ENCODE assay signal across 8 cellular contexts in genomic region chr22:21624120-21624879, GRCh38. TPM values are rescaled to one million over a fixed set of nuclear protein-coding genes. Genes with fewer than 3 reads are reported as not detected.
DNase-seq lines count a peak whose midpoint lies in the region; ATAC-seq and TF ChIP-seq lines count a peak whose summit lies in the region.

No MANE protein-coding gene starts in this region.

- DNase-seq in NCI-H2227 (lab: John Stamatoyannopoulos, UW; ENCODE audit: unreplicated experiment) = peak; percentile 29
- no peak for DNase-seq in NCI-H2227 treated with DMSO at 0.1 percent for 48 hours (lab: John Stamatoyannopoulos, UW)
- DNase-seq in caudate nucleus (lab: John Stamatoyannopoulos, UW) = peak in 8 of 61 donors; percentile 7 to 29 (median 14)
- DNase-seq in mucosa of descending colon = peak in 2 of 3 donors; percentile 44 to 53
- DNase-seq in medulla oblongata (ENCODE audit: extremely low spot score) = no peak

- TF ChIP-seq CTCF in mucosa of descending colon (IDR thresholded peaks at IDR 0.05) = peak; percentile 24

- no peak overlapping the region for H3K4me3 ChIP-seq in mucosa of descending colon

- peak overlapping the region; percentile 58 for H3K27ac ChIP-seq in caudate nucleus (ENCODE audit: low read depth, low read length)

- ATAC-seq in SK-N-SH treated with all-trans-retinoic acid at 6 μM for 48 hours (peak; percentile 40), mucosa of descending colon (peak; percentile 13), GM18907 (IDR thresholded peaks at IDR 0.05; ENCODE audit: unreplicated experiment) (no peak), GM21717 (IDR thresholded peaks at IDR 0.05; ENCODE audit: unreplicated experiment) (no peak)

- H3K36me3 ChIP-seq in mucosa of descending colon (ENCODE audit: low read depth) = no peaks in the 10 kb centered on the region

- intact Hi-C loops in mucosa of descending colon (cut with DNase I, micrococcal nuclease) = no loop called here

- H3K4me1 ChIP-seq in mucosa of descending colon (ENCODE audit: low read depth) = peaks cover 8% of the 10 kb centered on the region

- H3K9me3 ChIP-seq in mucosa of descending colon = no peaks in the 10 kb centered on the region

TF ChIP-seq in SK-N-SH treated with all-trans-retinoic acid at 6 μM for 48 hours, 23 proteins besides CTCF, POLR2A, EP300 and RAD21:
- TF ChIP-seq ZC3H10 (CRISPR knock-in tag; IDR thresholded peaks at IDR 0.05) (no peak), OSR1 (CRISPR knock-in tag; IDR thresholded peaks at IDR 0.05) (no peak), SNAI2 (CRISPR knock-in tag; IDR thresholded peaks at IDR 0.05) (no peak), ZNF565 (CRISPR knock-in tag; conservative IDR thresholded peaks at IDR 0.05; ENCODE audit: low read depth) (no peak), PPARA (CRISPR knock-in tag; IDR thresholded peaks at IDR 0.05; ENCODE audit: borderline replicate concordance) (no peak), ZNF8 (CRISPR knock-in tag; IDR thresholded peaks at IDR 0.05) (no peak), ZNF70 (CRISPR knock-in tag; IDR thresholded peaks at IDR 0.05) (no peak), TOX (CRISPR knock-in tag; IDR thresholded peaks at IDR 0.05; ENCODE audit: borderline replicate concordance) (no peak), RARB (CRISPR knock-in tag; IDR thresholded peaks at IDR 0.05) (no peak), ISL1 (CRISPR knock-in tag; IDR thresholded peaks at IDR 0.05) (no peak), BACH2 (CRISPR knock-in tag; IDR thresholded peaks at IDR 0.05; ENCODE audit: borderline replicate concordance) (no peak), CSDC2 (CRISPR knock-in tag; IDR thresholded peaks at IDR 0.05) (no peak), ESRRG (CRISPR knock-in tag; IDR thresholded peaks at IDR 0.05) (no peak), GLIS3 (CRISPR knock-in tag; IDR thresholded peaks at IDR 0.05) (no peak)
- TF ChIP-seq, protein P1, sequence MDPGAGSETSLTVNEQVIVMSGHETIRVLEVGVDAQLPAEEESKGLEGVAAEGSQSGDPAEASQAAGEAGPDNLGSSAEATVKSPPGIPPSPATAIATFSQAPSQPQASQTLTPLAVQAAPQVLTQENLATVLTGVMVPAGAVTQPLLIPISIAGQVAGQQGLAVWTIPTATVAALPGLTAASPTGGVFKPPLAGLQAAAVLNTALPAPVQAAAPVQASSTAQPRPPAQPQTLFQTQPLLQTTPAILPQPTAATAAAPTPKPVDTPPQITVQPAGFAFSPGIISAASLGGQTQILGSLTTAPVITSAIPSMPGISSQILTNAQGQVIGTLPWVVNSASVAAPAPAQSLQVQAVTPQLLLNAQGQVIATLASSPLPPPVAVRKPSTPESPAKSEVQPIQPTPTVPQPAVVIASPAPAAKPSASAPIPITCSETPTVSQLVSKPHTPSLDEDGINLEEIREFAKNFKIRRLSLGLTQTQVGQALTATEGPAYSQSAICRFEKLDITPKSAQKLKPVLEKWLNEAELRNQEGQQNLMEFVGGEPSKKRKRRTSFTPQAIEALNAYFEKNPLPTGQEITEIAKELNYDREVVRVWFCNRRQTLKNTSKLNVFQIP (CRISPR knock-in tag; IDR thresholded peaks at IDR 0.05; ENCODE audit: borderline replicate concordance, low read depth) = no peak
- TF ChIP-seq, protein P2, sequence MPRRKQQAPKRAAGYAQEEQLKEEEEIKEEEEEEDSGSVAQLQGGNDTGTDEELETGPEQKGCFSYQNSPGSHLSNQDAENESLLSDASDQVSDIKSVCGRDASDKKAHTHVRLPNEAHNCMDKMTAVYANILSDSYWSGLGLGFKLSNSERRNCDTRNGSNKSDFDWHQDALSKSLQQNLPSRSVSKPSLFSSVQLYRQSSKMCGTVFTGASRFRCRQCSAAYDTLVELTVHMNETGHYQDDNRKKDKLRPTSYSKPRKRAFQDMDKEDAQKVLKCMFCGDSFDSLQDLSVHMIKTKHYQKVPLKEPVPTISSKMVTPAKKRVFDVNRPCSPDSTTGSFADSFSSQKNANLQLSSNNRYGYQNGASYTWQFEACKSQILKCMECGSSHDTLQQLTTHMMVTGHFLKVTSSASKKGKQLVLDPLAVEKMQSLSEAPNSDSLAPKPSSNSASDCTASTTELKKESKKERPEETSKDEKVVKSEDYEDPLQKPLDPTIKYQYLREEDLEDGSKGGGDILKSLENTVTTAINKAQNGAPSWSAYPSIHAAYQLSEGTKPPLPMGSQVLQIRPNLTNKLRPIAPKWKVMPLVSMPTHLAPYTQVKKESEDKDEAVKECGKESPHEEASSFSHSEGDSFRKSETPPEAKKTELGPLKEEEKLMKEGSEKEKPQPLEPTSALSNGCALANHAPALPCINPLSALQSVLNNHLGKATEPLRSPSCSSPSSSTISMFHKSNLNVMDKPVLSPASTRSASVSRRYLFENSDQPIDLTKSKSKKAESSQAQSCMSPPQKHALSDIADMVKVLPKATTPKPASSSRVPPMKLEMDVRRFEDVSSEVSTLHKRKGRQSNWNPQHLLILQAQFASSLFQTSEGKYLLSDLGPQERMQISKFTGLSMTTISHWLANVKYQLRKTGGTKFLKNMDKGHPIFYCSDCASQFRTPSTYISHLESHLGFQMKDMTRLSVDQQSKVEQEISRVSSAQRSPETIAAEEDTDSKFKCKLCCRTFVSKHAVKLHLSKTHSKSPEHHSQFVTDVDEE (CRISPR knock-in tag; IDR thresholded peaks at IDR 0.05) = no peak
TF ChIP-seq in SK-N-SH treated with all-trans-retinoic acid at 6 μM for 48 hours: peak in this region for 0.

RNA-seq across cellular contexts. Expression of gene YDJC, which starts 5.5 kb away (rescaled TPM):
- 10 to 100 TPM; 12.5 to 26.5 (median 21.7) TPM for total RNA-seq in mucosa of descending colon

RNA-seq across cellular contexts. Expression of gene CCDC116, which starts 8.3 kb away (rescaled TPM):
- under 1 TPM; 0.22 to 0.89 (median 0.26) TPM for total RNA-seq in mucosa of descending colon

RNA-seq across cellular contexts. Expression of gene SDF2L1, which starts 17.8 kb away (rescaled TPM):
- 10 to 100 TPM; 25.8 to 48.8 (median 28.0) TPM for total RNA-seq in mucosa of descending colon

RNA-seq across cellular contexts. Expression of gene PPIL2, which starts 41.5 kb away (rescaled TPM):
- total RNA-seq in mucosa of descending colon = 10 to 100 TPM; 42.5 to 68.3 (median 61.6) TPM

RNA-seq across cellular contexts. Expression of gene UBE2L3, which starts 56.8 kb away (rescaled TPM):
- 10 to 100 TPM; 52.6 to 60.9 (median 60.7) TPM for total RNA-seq in mucosa of descending colon

Comparison
In these comparisons a context has a peak if more than half of its experiments do, and no peak if none do; other contexts are left out.
1. DNase-seq: peak in NCI-H2227 (single experiment) and mucosa of descending colon (2 of 3); none in NCI-H2227 treated with DMSO at 0.1 percent for 48 hours (single experiment) and medulla oblongata (single experiment).
2. ATAC-seq: peak in SK-N-SH treated with all-trans-retinoic acid at 6 μM for 48 hours (single experiment) and mucosa of descending colon (single experiment); none in GM18907 (single experiment) and GM21717 (single experiment).